Comparison of ENCODE assay signal across 8 cellular contexts in the genomic region with DNA sequence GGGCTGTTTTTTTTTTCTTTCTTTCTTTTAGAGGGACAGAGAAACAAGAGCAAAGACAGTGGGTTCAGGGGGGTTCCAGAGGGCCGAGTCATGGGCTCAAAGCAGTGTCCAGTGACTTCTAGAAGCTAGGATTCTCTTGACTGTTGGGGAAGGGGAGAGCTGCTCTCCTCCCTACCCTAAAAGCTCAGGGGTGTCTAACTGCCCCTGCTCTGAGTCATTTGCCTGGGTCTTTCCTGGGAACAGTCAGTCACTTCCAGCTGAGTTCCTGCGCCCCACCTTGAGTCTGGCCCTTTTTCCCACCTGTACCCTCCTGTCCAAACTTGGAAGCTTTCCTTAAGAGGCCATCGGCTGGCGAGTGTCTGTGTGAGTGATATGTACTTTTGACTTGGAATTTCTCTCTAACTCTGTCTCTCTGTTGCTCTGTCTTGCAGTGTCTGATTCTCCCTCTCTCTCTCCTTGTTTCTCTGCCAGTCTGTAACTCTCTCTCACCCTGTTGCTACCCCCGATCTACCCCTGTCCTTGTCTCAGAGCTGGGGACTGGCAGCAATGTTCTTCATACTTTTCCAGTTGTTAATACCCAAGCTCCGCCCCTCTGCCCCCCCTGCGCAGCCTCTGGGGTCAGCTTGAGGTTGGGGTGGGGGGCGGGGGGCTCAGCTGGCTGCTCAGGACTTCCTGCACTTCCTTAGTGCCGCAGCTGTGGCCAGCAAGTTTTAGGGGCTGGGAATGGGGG. TPM values are rescaled to one million over a fixed set of nuclear protein-coding genes. Genes with fewer than 3 reads are reported as not detected.
DNase-seq lines count a peak whose midpoint lies in the region; ATAC-seq and TF ChIP-seq lines count a peak whose summit lies in the region.

No MANE protein-coding gene starts in this region.

- no peak for DNase-seq in CD4-positive, alpha-beta memory T cell
- DNase-seq in RWPE1 (ENCODE audit: low spot score) (no peak), fibroblast of gingiva (ENCODE audit: low read depth) (peak; percentile 37), HEK293T (ENCODE audit: extremely low spot score) (no peak), GM19240 (ENCODE audit: insufficient read length, low spot score) (no peak)
- no peak for DNase-seq in activated effector memory CD4-positive, alpha-beta T cell treated with anti-CD3 and anti-CD28 coated beads, Interleukin-2, amount 50 U/mL, for 16 hours

- TF ChIP-seq CTCF in RWPE1 (conservative IDR thresholded peaks at IDR 0.05; ENCODE audit: low read depth) (no peak), parathyroid adenoma (IDR thresholded peaks at IDR 0.05) (no peak)

- no peak overlapping the region for H3K4me3 ChIP-seq in CD4-positive, alpha-beta memory T cell (ENCODE audit: low read length in 2 of 2)
- H3K4me3 ChIP-seq in parathyroid adenoma (ENCODE audit: low read depth, low read length) = peak overlapping the region; percentile 29

- H3K27me3 Mint-ChIP-seq in CD4-positive, alpha-beta memory T cell = no peaks in the 10 kb centered on the region

- ATAC-seq in HG03159 (IDR thresholded peaks at IDR 0.05; ENCODE audit: unreplicated experiment) = no peak

- H3K27ac Mint-ChIP-seq in CD4-positive, alpha-beta memory T cell = peak overlapping the region; percentile 76 to 95 (median 90)

- no peak overlapping the region for H2AFZ ChIP-seq in parathyroid adenoma

- H3K36me3 ChIP-seq in CD4-positive, alpha-beta memory T cell (ENCODE audit: insufficient read depth, low read length) = no peaks in the 10 kb centered on the region
- H3K36me3 ChIP-seq in parathyroid adenoma (ENCODE audit: control insufficient read depth, insufficient read depth, low read length) = no peaks in the 10 kb centered on the region

- peaks cover 9% of the 10 kb centered on the region for H3K79me2 ChIP-seq in parathyroid adenoma

- H3K4me1 Mint-ChIP-seq in CD4-positive, alpha-beta memory T cell = peaks cover 56 to 80% (median 67%) of the 10 kb centered on the region in 4 donors

- H3K9ac ChIP-seq in parathyroid adenoma = no peak overlapping the region

- peak overlapping the region; percentile 88 for H3K4me2 ChIP-seq in parathyroid adenoma (ENCODE audit: low read length)

- H3K36me3 Mint-ChIP-seq in CD4-positive, alpha-beta memory T cell = peaks cover 0 to 5% of the 10 kb centered on the region in 2 donors

- H3K27me3 ChIP-seq in CD4-positive, alpha-beta memory T cell (ENCODE audit: insufficient read depth, low read length) = no peaks in the 10 kb centered on the region
- H3K27me3 ChIP-seq in parathyroid adenoma (ENCODE audit: control insufficient read depth, insufficient read depth, low read length) = no peaks in the 10 kb centered on the region

- no peak overlapping the region for H3K27ac ChIP-seq in CD4-positive, alpha-beta memory T cell (ENCODE audit: low read depth, low read length)
- peak overlapping the region; percentile 95 for H3K27ac ChIP-seq in RWPE1
- H3K27ac ChIP-seq in parathyroid adenoma = peak overlapping the region; percentile 52

- no peaks in the 10 kb centered on the region for H3K9me3 Mint-ChIP-seq in CD4-positive, alpha-beta memory T cell

- H3K9me3 ChIP-seq in CD4-positive, alpha-beta memory T cell (ENCODE audit: control insufficient read depth in 1 of 2, low read length in 2 of 2) = no peaks in the 10 kb centered on the region
- no peaks in the 10 kb centered on the region for H3K9me3 ChIP-seq in parathyroid adenoma (ENCODE audit: control insufficient read depth, low read length)

- CTCF ChIA-PET in CD4-positive, alpha-beta memory T cell (lab: Charles Lee; ENCODE audit: partially characterized antibody) = interaction anchor here (0.6 to 26.4 kb wide), 17 partner anchors 11 to 410 kb away, joined by 3 to 543 read pairs (median 6); a partner anchor contains a TSS
- CTCF ChIA-PET in RWPE1 (lab: Yijun Ruan, JAX) = interaction anchor here (0.6 to 2.0 kb wide), 3 partner anchors 10 to 143 kb away, joined by 3 to 22 read pairs (median 7); no protein-coding TSS in a partner anchor
- CTCF ChIA-PET in HEK293T (lab: Yijun Ruan, JAX) = interaction anchor here (0.6 to 4.3 kb wide), 5 partner anchors 11 to 103 kb away, joined by 3 to 45 read pairs (median 4); no protein-coding TSS in a partner anchor

- intact Hi-C loops in CD4-positive, alpha-beta memory T cell (cut with micrococcal nuclease) = no loop called here

- POLR2A ChIA-PET in CD4-positive, alpha-beta memory T cell (lab: Charles Lee; ENCODE audit: partially characterized antibody) = interaction anchor here (0.7 to 15.8 kb wide), 10 partner anchors 10 to 252 kb away, joined by 3 to 304 read pairs (median 10); a partner anchor contains a TSS
- POLR2A ChIA-PET in RWPE1 (lab: Yijun Ruan, JAX; ENCODE audit: low non-redundant PET) = no interaction called here
- POLR2A ChIA-PET in HEK293T (lab: Yijun Ruan, JAX) = interaction anchor here (0.9 to 5.9 kb wide), 5 partner anchors 8 to 48 kb away, joined by 3 to 51 read pairs (median 8); a partner anchor contains a TSS

- H3K4me3 Mint-ChIP-seq in CD4-positive, alpha-beta memory T cell = peak overlapping the region; percentile 83 to 96 (median 94)

- peaks cover 75% of the 10 kb centered on the region for H3K4me1 ChIP-seq in CD4-positive, alpha-beta memory T cell (ENCODE audit: insufficient read depth, low read length)
- H3K4me1 ChIP-seq in parathyroid adenoma = peaks cover 36% of the 10 kb centered on the region

TF ChIP-seq in HEK293T, 16 proteins besides CTCF, POLR2A, EP300 and RAD21:
- no peak for TF ChIP-seq HDGF (IDR thresholded peaks at IDR 0.05; ENCODE audit: borderline replicate concordance)
- TF ChIP-seq NFRKB (IDR thresholded peaks at IDR 0.05) = no peak
- no peak for TF ChIP-seq L3MBTL2 (conservative IDR thresholded peaks at IDR 0.05)
- TF ChIP-seq ELF4 (IDR thresholded peaks at IDR 0.05) = no peak
- no peak for TF ChIP-seq TARDBP (IDR thresholded peaks at IDR 0.05)
- no peak for TF ChIP-seq FOXK2 (IDR thresholded peaks at IDR 0.05)
- TF ChIP-seq FOXM1 (IDR thresholded peaks at IDR 0.05; ENCODE audit: borderline replicate concordance) = no peak
- no peak for TF ChIP-seq ARNT (IDR thresholded peaks at IDR 0.05)
- TF ChIP-seq SUZ12 (IDR thresholded peaks at IDR 0.05) = no peak
- TF ChIP-seq, protein P1, sequence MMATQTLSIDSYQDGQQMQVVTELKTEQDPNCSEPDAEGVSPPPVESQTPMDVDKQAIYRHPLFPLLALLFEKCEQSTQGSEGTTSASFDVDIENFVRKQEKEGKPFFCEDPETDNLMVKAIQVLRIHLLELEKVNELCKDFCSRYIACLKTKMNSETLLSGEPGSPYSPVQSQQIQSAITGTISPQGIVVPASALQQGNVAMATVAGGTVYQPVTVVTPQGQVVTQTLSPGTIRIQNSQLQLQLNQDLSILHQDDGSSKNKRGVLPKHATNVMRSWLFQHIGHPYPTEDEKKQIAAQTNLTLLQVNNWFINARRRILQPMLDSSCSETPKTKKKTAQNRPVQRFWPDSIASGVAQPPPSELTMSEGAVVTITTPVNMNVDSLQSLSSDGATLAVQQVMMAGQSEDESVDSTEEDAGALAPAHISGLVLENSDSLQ (IDR thresholded peaks at IDR 0.05) = no peak
- TF ChIP-seq LEF1 (IDR thresholded peaks at IDR 0.05; ENCODE audit: borderline replicate concordance) = no peak
- no peak for TF ChIP-seq ZNF384 (IDR thresholded peaks at IDR 0.05)
- TF ChIP-seq CTBP1 (IDR thresholded peaks at IDR 0.05; ENCODE audit: borderline replicate concordance) = no peak
- no peak for TF ChIP-seq BHLHE40 (IDR thresholded peaks at IDR 0.05; ENCODE audit: borderline replicate concordance)
- TF ChIP-seq FOXA1 (IDR thresholded peaks at IDR 0.05) = no peak
- no peak for TF ChIP-seq SP1 (IDR thresholded peaks at IDR 0.05)
TF ChIP-seq in HEK293T: peak in this region for 0.

RNA-seq across cellular contexts. Expression of a gene that starts 2.4 kb away (rescaled TPM):
- 10 to 100 TPM; 35.9 to 41.3 TPM for total RNA-seq in CD4-positive, alpha-beta memory T cell
- 10 to 100 TPM in 1 of 2 donors, 1 to 10 TPM in 1; 5.8 to 11.9 TPM for polyA plus RNA-seq in CD4-positive, alpha-beta memory T cell

RNA-seq across cellular contexts. Expression of a gene that starts 11.0 kb away (rescaled TPM):
- total RNA-seq in CD4-positive, alpha-beta memory T cell = 10 to 100 TPM; 81.1 to 93.0 TPM
- 10 to 100 TPM; 34.0 to 46.2 TPM for polyA plus RNA-seq in CD4-positive, alpha-beta memory T cell

RNA-seq across cellular contexts. Expression of a gene that starts 35.2 kb away (rescaled TPM):
- 10 to 100 TPM; 14.8 to 15.1 TPM for total RNA-seq in CD4-positive, alpha-beta memory T cell
- polyA plus RNA-seq in CD4-positive, alpha-beta memory T cell = 10 to 100 TPM in 1 of 2 donors, 1 to 10 TPM in 1; 5.7 to 12.3 TPM

RNA-seq across cellular contexts. Expression of a gene that starts 50.0 kb away (rescaled TPM):
- not detected for total RNA-seq in CD4-positive, alpha-beta memory T cell
- not detected for polyA plus RNA-seq in CD4-positive, alpha-beta memory T cell

RNA-seq across cellular contexts. Expression of a gene that starts 56.6 kb away (rescaled TPM):
- 100 to 1,000 TPM; 130 to 133 TPM for total RNA-seq in CD4-positive, alpha-beta memory T cell
- polyA plus RNA-seq in CD4-positive, alpha-beta memory T cell = 1 to 10 TPM; 6.0 to 8.3 TPM
